Comparison of ENCODE assay signal across 26 cellular contexts in the genomic region with DNA sequence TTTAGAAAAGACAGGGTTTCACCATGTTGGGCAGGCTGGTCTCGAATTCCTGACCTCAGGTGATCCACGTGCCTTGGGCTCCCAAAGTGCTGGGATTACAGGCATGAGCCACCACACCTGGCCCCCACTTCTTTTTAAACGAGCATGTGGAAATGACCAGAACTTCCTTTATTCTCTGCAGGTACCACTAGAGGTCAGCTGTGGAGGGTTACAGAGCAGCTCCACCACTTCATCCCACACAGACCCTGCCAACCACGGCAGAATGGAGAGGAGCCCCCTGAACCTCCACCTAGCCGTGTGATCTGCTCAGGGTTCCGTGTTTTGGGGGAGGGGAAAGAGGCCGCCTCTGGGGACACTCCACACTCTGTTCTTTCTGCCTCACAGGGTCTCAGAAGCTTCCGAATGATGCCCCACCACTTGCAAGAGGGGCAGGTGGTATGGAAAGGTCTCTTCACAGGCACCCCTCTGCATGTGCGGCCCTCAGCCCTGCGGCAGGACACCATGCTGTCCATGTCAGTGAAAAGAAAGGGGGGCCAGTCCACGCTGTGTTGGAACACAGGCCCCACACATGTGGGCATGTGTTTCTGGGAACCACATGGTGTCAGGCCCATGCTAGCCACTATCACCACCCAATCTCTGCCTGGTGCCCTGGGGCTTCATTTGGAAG.
DNase-seq lines count a peak whose midpoint lies in the region; ATAC-seq, FAIRE-seq and TF ChIP-seq lines count a peak whose summit lies in the region.
"Had no signal": no experiment of that assay in that cellular context is flagged by ENCODE, and none has a peak within 500 bp of the region (broad histone marks: within the 10 kb centered on the region; RNA-seq: fewer than 3 reads in every experiment).

No MANE protein-coding gene starts in this region.

- H4K8ac ChIP-seq in H9 (replicated peaks; ENCODE audit: insufficient read length, low read depth, low read length) (no peak overlapping the region), H1 (ENCODE audit: extremely low read depth, insufficient read depth, low read length) (no peak overlapping the region), mesendoderm (ENCODE audit: low read depth, low read length) (no peak overlapping the region)

- H3K23me2 ChIP-seq in H9 (ENCODE audit: insufficient read length, low read depth, low read length, poor library complexity, severe bottlenecking): no peaks in the 10 kb centered on the region
- no peaks in the 10 kb centered on the region for H3K23me2 ChIP-seq in H1 (ENCODE audit: low read depth, low read length)

- no CpG with 5 or more reads among the region's 11 CpGs for WGBS in H9 (ENCODE audit: extremely low coverage, insufficient read length, low lambda C conversion rate)
- 96% methylated on average over 10 of the region's 11 CpGs; no CpG with 5 or more reads in 1 of the 2 experiments for WGBS in H1 (ENCODE audit: extremely low coverage in 1 of 2, insufficient coverage in 1 of 2, insufficient read length in 1 of 2, insufficient replicate concordance in 2 of 2, low coverage in 1 of 2, low lambda C conversion rate in 2 of 2, missing lambda C conversion rate in 1 of 2), 2 experiments
- no CpG with 5 or more reads among the region's 11 CpGs for WGBS in mesendoderm (ENCODE audit: extremely low coverage, insufficient coverage, low lambda C conversion rate)

- no peak overlapping the region for H4K5ac ChIP-seq in H9 (ENCODE audit: insufficient read length, low read depth, low read length)
- no peak overlapping the region for H4K5ac ChIP-seq in H1 (ENCODE audit: insufficient read length, low read depth, low read length)
- H4K5ac ChIP-seq in mesendoderm (ENCODE audit: low read length): no peak overlapping the region

- no peak overlapping the region for H3K18ac ChIP-seq in H9 (ENCODE audit: insufficient read length, low read depth, low read length)
- H3K18ac ChIP-seq in H1 (ENCODE audit: extremely low read depth, low read length): no peak overlapping the region
- no peak overlapping the region for H3K18ac ChIP-seq in mesendoderm (ENCODE audit: low read length)

- H2AK5ac ChIP-seq in H9 (ENCODE audit: insufficient read length, low read length) (no peak overlapping the region), H1 (ENCODE audit: low read depth, low read length) (no peak overlapping the region), mesendoderm (ENCODE audit: low read length) (no peak overlapping the region)

- H3K9ac ChIP-seq in H9 (ENCODE audit: extremely low read depth, insufficient read length, low read length) (no peak overlapping the region), H1 (replicated peaks in 1 of 4; ENCODE audit: extremely low read depth in 1 of 4, low read depth in 3 of 4, low read length in 3 of 4) (no peak overlapping the region), mesendoderm (ENCODE audit: low read length) (no peak overlapping the region)
- H3K9ac ChIP-seq: BLaER1 treated with 17β-estradiol and CSF1 and Interleukin-3, amounts not matched to agents 10 nM and 100 nM; SK-N-SH had no signal

- H2BK5ac ChIP-seq in H9 (ENCODE audit: insufficient read length, low read length) (no peak overlapping the region), H1 (ENCODE audit: low read depth, low read length) (no peak overlapping the region), mesendoderm (ENCODE audit: low read length) (no peak overlapping the region)

- no peaks in the 10 kb centered on the region for H3K27me3 Mint-ChIP-seq in H9 (ENCODE audit: low read depth)

- TF ChIP-seq CTCF in BE2C (IDR thresholded peaks at IDR 0.05; ENCODE audit: low read depth, low read length): peak; percentile 6; the same call in 1 of the 2 replicates
- TF ChIP-seq CTCF in H9 (conservative IDR thresholded peaks at IDR 0.05): peak; percentile 41; the same call in 2 of the 3 replicates
- peak in 2 of 3 experiments; percentile 16 to 27; a peak in 2 of 4 replicates for TF ChIP-seq CTCF in H1 (IDR thresholded peaks at IDR 0.05; ENCODE audit: control extremely low read depth in 1 of 3, insufficient read depth in 1 of 3, low read depth in 1 of 3, low read length in 3 of 3)
- no peak for TF ChIP-seq CTCF in omental fat pad (IDR thresholded peaks at IDR 0.05)

- H3K9me3 ChIP-seq in BE2C: no peaks in the 10 kb centered on the region
- H3K9me3 ChIP-seq in H9 (ENCODE audit: control insufficient read depth, low read depth, low read length): no peaks in the 10 kb centered on the region
- 0 out of 4 replicates have a peak, but pooled peaks cover 0 to 2% of the 10 kb centered on the region in 2 experiments for H3K9me3 ChIP-seq in H1 (ENCODE audit: insufficient read depth in 2 of 2, low read depth in 1 of 2, low read length in 1 of 2)
- H3K9me3 ChIP-seq: HAP-1, SK-N-SH had no signal

- H3K4ac ChIP-seq in H9 (ENCODE audit: low read depth, low read length) (no peak overlapping the region), H1 (replicated peaks; ENCODE audit: insufficient read length, low read depth, low read length) (no peak overlapping the region), mesendoderm (ENCODE audit: low read depth, low read length) (no peak overlapping the region)

- H4K20me1 ChIP-seq in H9 (ENCODE audit: control insufficient read depth, insufficient read depth, insufficient read length) (no peaks in the 10 kb centered on the region), H1 (replicated peaks in 1 of 2; ENCODE audit: control insufficient read depth in 1 of 2, insufficient read depth in 2 of 2, low read length in 2 of 2) (no peaks in the 10 kb centered on the region)
- H4K20me1 ChIP-seq: BLaER1 treated with 17β-estradiol and CSF1 and Interleukin-3, amounts not matched to agents 10 nM and 100 nM had no signal

- H3K36me3 ChIP-seq in BE2C (no peaks in the 10 kb centered on the region), H1 (ENCODE audit: control insufficient read depth in 2 of 4, insufficient read depth in 4 of 4, low read length in 3 of 4) (no peaks in the 10 kb centered on the region), mesendoderm (ENCODE audit: control insufficient read depth, insufficient read depth, low read length) (no peaks in the 10 kb centered on the region)
- H3K36me3 ChIP-seq: BLaER1 treated with 17β-estradiol and CSF1 and Interleukin-3, amounts not matched to agents 10 nM and 100 nM; HAP-1 had no signal

- POLR2A ChIA-PET in H1 (lab: Charles Lee; ENCODE audit: partially characterized antibody): no interaction called here

- H4K91ac ChIP-seq in H9 (ENCODE audit: insufficient read length, low read depth, low read length) (no peak overlapping the region), H1 (replicated peaks; ENCODE audit: insufficient read length, low read length) (no peak overlapping the region)

- H3K4me1 ChIP-seq in BE2C (no peaks in the 10 kb centered on the region), H9 (ENCODE audit: insufficient read depth, low read length) (no peaks in the 10 kb centered on the region), H1 (replicated peaks in 1 of 4; ENCODE audit: control insufficient read depth in 3 of 4, insufficient read depth in 4 of 4, low read length in 3 of 4) (peaks cover 0 to 2% (median 0%) of the 10 kb centered on the region in 4 experiments; a peak in 1 of 7 replicates), mesendoderm (ENCODE audit: control insufficient read depth, low read depth, low read length) (peaks cover 2% of the 10 kb centered on the region)
- H3K4me1 ChIP-seq: HAP-1 had no signal

- no peak overlapping the region for H3K56ac ChIP-seq in H9 (ENCODE audit: insufficient read length, low read depth, low read length)
- no peak overlapping the region for H3K56ac ChIP-seq in H1 (replicated peaks; ENCODE audit: insufficient read length, low read depth, low read length)
- no peak overlapping the region for H3K56ac ChIP-seq in mesendoderm (ENCODE audit: low read length)

- H3K27me3 ChIP-seq in BE2C (no peaks in the 10 kb centered on the region), H9 (ENCODE audit: insufficient read depth, low read length) (no peaks in the 10 kb centered on the region), H1 (replicated peaks in 1 of 4; ENCODE audit: control insufficient read depth in 3 of 4, extremely low read depth in 1 of 4, insufficient read depth in 3 of 4, low read length in 3 of 4) (no peaks in the 10 kb centered on the region), mesendoderm (ENCODE audit: insufficient read depth, low read length, poor library complexity) (no peaks in the 10 kb centered on the region)
- H3K27me3 ChIP-seq: BLaER1 treated with 17β-estradiol and CSF1 and Interleukin-3, amounts not matched to agents 10 nM and 100 nM had no signal

- H3K4me2 ChIP-seq in H9 (ENCODE audit: insufficient read depth, insufficient read length, low read length) (no peak overlapping the region), H1 (ENCODE audit: insufficient read depth in 1 of 2, low read depth in 2 of 2, low read length in 2 of 2) (no peak overlapping the region), mesendoderm (ENCODE audit: low read length) (no peak overlapping the region)
- H3K4me2 ChIP-seq: BLaER1 treated with 17β-estradiol and CSF1 and Interleukin-3, amounts not matched to agents 10 nM and 100 nM; SK-N-SH had no signal

- no peaks in the 10 kb centered on the region; a peak in 1 of 7 replicates for H3K36me3 Mint-ChIP-seq in H9 (ENCODE audit: insufficient read depth in 1 of 3, low read depth in 3 of 3)

- CTCF ChIA-PET in H1 (lab: Charles Lee; ENCODE audit: partially characterized antibody): interaction anchor here (0.6 to 2.0 kb wide), 9 partner anchors 9 to 367 kb away, joined by 3 to 7 read pairs (median 3); no protein-coding TSS in a partner anchor

- no peaks in the 10 kb centered on the region; a peak in 1 of 5 replicates for H3K9me3 Mint-ChIP-seq in H9
- H3K9me3 Mint-ChIP-seq: CD4-positive, alpha-beta T cell had no signal

- H3T11ph ChIP-seq in H9 (ENCODE audit: low read length): no peak overlapping the region

- H2AFZ ChIP-seq in H9 (ENCODE audit: low read length) (no peak overlapping the region), H1 (ENCODE audit: low read length) (no peak overlapping the region)

- no peak overlapping the region for H2BK12ac ChIP-seq in H9 (ENCODE audit: insufficient read length, low read depth, low read length)
- H2BK12ac ChIP-seq in H1 (ENCODE audit: low read depth, low read length): no peak overlapping the region

- H2BK20ac ChIP-seq in H9 (ENCODE audit: low read depth, low read length, poor library complexity, severe bottlenecking): no peak overlapping the region
- no peak overlapping the region for H2BK20ac ChIP-seq in H1 (ENCODE audit: low read length)

- no peak overlapping the region for H3K4me3 Mint-ChIP-seq in H9
- H3K4me3 Mint-ChIP-seq: CD4-positive, alpha-beta T cell had no signal

- H3K14ac ChIP-seq in H9 (ENCODE audit: insufficient read depth, low read length) (no peak overlapping the region), H1 (ENCODE audit: insufficient read length) (no peak overlapping the region)

- no peaks in the 10 kb centered on the region for H3K79me1 ChIP-seq in H9 (ENCODE audit: insufficient read depth, low read depth, low read length, poor library complexity, severe bottlenecking)
- H3K79me1 ChIP-seq in H1 (ENCODE audit: low read depth, low read length): no peaks in the 10 kb centered on the region
- no peaks in the 10 kb centered on the region for H3K79me1 ChIP-seq in mesendoderm (ENCODE audit: low read length)

- H2BK120ac ChIP-seq in H9 (ENCODE audit: low read depth, low read length, poor library complexity, severe bottlenecking) (no peak overlapping the region), H1 (replicated peaks; ENCODE audit: low read depth, low read length) (no peak overlapping the region), mesendoderm (ENCODE audit: low read depth, low read length) (no peak overlapping the region)

- peaks cover 2 to 3% of the 10 kb centered on the region in 2 experiments; a peak in 3 of 4 replicates for H3K4me1 Mint-ChIP-seq in H9

- H3K4me3 ChIP-seq in BE2C (ENCODE audit: low read depth, low read length): no peak overlapping the region
- H3K4me3 ChIP-seq in H1 (ENCODE audit: extremely low read depth in 1 of 4, insufficient read depth in 2 of 4, low read depth in 3 of 4, low read length in 4 of 4): no peak overlapping the region
- no peak overlapping the region for H3K4me3 ChIP-seq in mesendoderm (ENCODE audit: low read length)
- H3K4me3 ChIP-seq: BLaER1 treated with 17β-estradiol and CSF1 and Interleukin-3, amounts not matched to agents 10 nM and 100 nM; HAP-1 had no signal

- H2BK15ac ChIP-seq in H9 (ENCODE audit: low read depth, low read length) (no peak overlapping the region), H1 (ENCODE audit: low read length) (no peak overlapping the region), mesendoderm (replicated peaks; ENCODE audit: low read depth) (no peak overlapping the region)

- H3K79me2 ChIP-seq in H9 (ENCODE audit: insufficient read depth, low read length) (no peaks in the 10 kb centered on the region), H1 (ENCODE audit: control insufficient read depth in 1 of 2, insufficient read depth in 2 of 2, low read length in 2 of 2) (no peaks in the 10 kb centered on the region), mesendoderm (ENCODE audit: control insufficient read depth, insufficient read depth, low read length) (no peaks in the 10 kb centered on the region)

- no peak for TF ChIP-seq POLR2A in H1 (IDR thresholded peaks at IDR 0.05; ENCODE audit: control extremely low read depth in 1 of 2, low read depth in 2 of 2, low read length in 2 of 2)

- TF ChIP-seq RAD21 in H1 (IDR thresholded peaks at IDR 0.05 in 1 of 2, conservative IDR thresholded peaks at IDR 0.05 in 1 of 2; ENCODE audit: low read depth in 2 of 2, low read length in 2 of 2): peak; percentile 28 to 45; a peak in 3 of 4 replicates

- DNase-seq in BE2C: no peak
- DNase-seq in H9: peak; percentile 31
- DNase-seq in H1 (ENCODE audit: low read depth in 1 of 2, low spot score in 2 of 2): no peak
- DNase-seq in mesendoderm: peak; percentile 51
- DNase-seq in omental fat pad (ENCODE audit: low spot score): no peak
- DNase-seq: CD4-positive, alpha-beta T cell; COR-L47; DMS79; GF-D8; NCI-H1092 treated with DMSO at 0.1 percent for 48 hours; NCI-H1436; NCI-H187; NCI-H2081 treated with DMSO at 0.1 percent for 48 hours; NCI-H2171; NCI-H226; NCI-H510A treated with DMSO at 0.1 percent for 48 hours; SK-N-SH; SW 1271 had no signal

- FAIRE-seq in H1 (lab: Jason Lieb, UNC): no peak
- FAIRE-seq: A204.1, GM12891, GM19239, RCC 7860 had no signal

- H3K27ac ChIP-seq in H9 (ENCODE audit: insufficient read length, low read depth, low read length) (no peak overlapping the region), H1 (ENCODE audit: low read depth, low read length) (no peak overlapping the region), mesendoderm (ENCODE audit: low read depth, low read length) (no peak overlapping the region)
- H3K27ac ChIP-seq: BLaER1 treated with 17β-estradiol and CSF1 and Interleukin-3, amounts not matched to agents 10 nM and 100 nM had no signal

- H3K23ac ChIP-seq in H9 (ENCODE audit: insufficient read length, low read depth, low read length): no peak overlapping the region
- H3K23ac ChIP-seq in H1 (ENCODE audit: insufficient read length): no peak overlapping the region
- H3K23ac ChIP-seq in mesendoderm (ENCODE audit: low read length): no peak overlapping the region

- ATAC-seq in HG03097 (IDR thresholded peaks at IDR 0.05; ENCODE audit: low FRiP score, unreplicated experiment) (no peak), GM18907 (IDR thresholded peaks at IDR 0.05; ENCODE audit: unreplicated experiment) (no peak), omental fat pad (ENCODE audit: low FRiP score) (no peak)

- TF ChIP-seq EP300 in H1 (IDR thresholded peaks at IDR 0.05; ENCODE audit: borderline replicate concordance in 1 of 2, low read depth in 2 of 2, low read length in 2 of 2): no peak

- H3K27ac Mint-ChIP-seq in H9: peak overlapping the region in 1 of 3 experiments; percentile 59; a peak in 1 of 7 replicates
- H3K27ac Mint-ChIP-seq: CD4-positive, alpha-beta T cell had no signal

Comparison
In these comparisons a context has a peak if more than half of its experiments do, and no peak if none do; other contexts are left out.
1. DNase-seq: peak in H9 (single experiment) and mesendoderm (single experiment); none in BE2C (single experiment), H1 (0 of 2) and omental fat pad (single experiment).
2. CTCF ChIP-seq: peak in BE2C (single experiment), H9 (single experiment) and H1 (2 of 3); none in omental fat pad (0 of 3).